Comparison of ENCODE assay signal across 19 cellular contexts in genomic region chr17:53217311-53217710, GRCh38.
DNase-seq lines count a peak whose midpoint lies in the region; FAIRE-seq and TF ChIP-seq lines count a peak whose summit lies in the region.
"Had no signal": no experiment of that assay in that cellular context is flagged by ENCODE, and none has a peak within 500 bp of the region (broad histone marks: within the 10 kb centered on the region; RNA-seq: fewer than 3 reads in every experiment).

No MANE protein-coding gene starts in this region.

- H3K9me3 ChIP-seq in hepatocyte (ENCODE audit: low read depth): no peaks in the 10 kb centered on the region
- H3K9me3 ChIP-seq: Caco-2 had no signal

- 93% methylated on average over 3 of the region's 3 CpGs for WGBS in hepatocyte (ENCODE audit: low lambda C conversion rate, missing lambda C conversion rate)

- H3K79me2 ChIP-seq in hepatocyte: no peaks in the 10 kb centered on the region

- no peak for TF ChIP-seq CTCF in RWPE1 (conservative IDR thresholded peaks at IDR 0.05; ENCODE audit: low read depth)
- TF ChIP-seq CTCF in hepatocyte (IDR thresholded peaks at IDR 0.05; ENCODE audit: poor library complexity): no peak
- no peak for TF ChIP-seq CTCF in GM20000 (IDR thresholded peaks at IDR 0.05; ENCODE audit: extremely low read depth, missing control alignments)

- CTCF ChIA-PET in RWPE1 (lab: Yijun Ruan, JAX): no interaction called here

- no peak for FAIRE-seq in urothelium cell line (lab: Jason Lieb, UNC)
- FAIRE-seq: GM12878, GM19239 had no signal

- no peak overlapping the region for H2AFZ ChIP-seq in hepatocyte
- H2AFZ ChIP-seq: GM23338 had no signal

- H3K27me3 ChIP-seq in hepatocyte: no peaks in the 10 kb centered on the region

- no peaks in the 10 kb centered on the region for H3K36me3 ChIP-seq in hepatocyte (replicated peaks; ENCODE audit: insufficient read depth, low read depth)

- no peak overlapping the region for H3K4me2 ChIP-seq in hepatocyte
- H3K4me2 ChIP-seq: A549, GM23338 had no signal

- POLR2A ChIA-PET in RWPE1 (lab: Yijun Ruan, JAX; ENCODE audit: low non-redundant PET): no interaction called here

- H3K4me1 ChIP-seq in hepatocyte (ENCODE audit: insufficient read depth): no peaks in the 10 kb centered on the region
- H3K4me1 ChIP-seq: A549, Caco-2 had no signal

- H3K27ac ChIP-seq in RWPE1: no peak overlapping the region
- H3K27ac ChIP-seq in hepatocyte: no peak overlapping the region
- H3K27ac ChIP-seq: A549 had no signal

- no peaks in the 10 kb centered on the region for H3K9me2 ChIP-seq in hepatocyte (replicated peaks; ENCODE audit: insufficient read depth)

- DNase-seq in HT1080 (ENCODE audit: low read depth) (peak; percentile 69), RWPE1 (ENCODE audit: low spot score) (peak; percentile 0), dermis microvascular lymphatic vessel endothelial cell (ENCODE audit: low read depth in 2 of 2) (peak; percentile 37 to 69), urothelium cell line (ENCODE audit: low spot score) (peak; percentile 10), hepatocyte (ENCODE audit: low spot score) (no peak), GM20000 (ENCODE audit: low spot score) (no peak), SIG-M5 (lab: John Stamatoyannopoulos, UW) (no peak)
- DNase-seq: 8988T; C1 segment of cervical spinal cord; Caco-2; CD8-positive, alpha-beta T cell; DMS153; DND-41; GDM1; H9 had no signal

- H4K20me1 ChIP-seq in hepatocyte (ENCODE audit: insufficient read depth, poor library complexity, severe bottlenecking): no peaks in the 10 kb centered on the region

- H3K4me3 ChIP-seq in hepatocyte: no peak overlapping the region
- H3K4me3 ChIP-seq: A549, GM12878, GM23338 had no signal

Comparison
In these comparisons a context has a peak if more than half of its experiments do, and no peak if none do; other contexts are left out.
1. DNase-seq: peak in HT1080 (single experiment), RWPE1 (single experiment), dermis microvascular lymphatic vessel endothelial cell (2 of 2) and urothelium cell line (single experiment); none in hepatocyte (single experiment), GM20000 (single experiment) and SIG-M5 (single experiment).